In genomic region chr18:74902170-74902465, GRCh38 we compare ENCODE assay signal across 20 cellular contexts.
DNase-seq lines count a peak whose midpoint lies in the region; TF ChIP-seq lines count a peak whose summit lies in the region.
"Had no signal": no experiment of that assay in that cellular context is flagged by ENCODE, and none has a peak within 500 bp of the region (broad histone marks: within the 10 kb centered on the region; RNA-seq: fewer than 3 reads in every experiment).

No MANE protein-coding gene starts in this region.

- no peaks in the 10 kb centered on the region for H3K9me2 ChIP-seq in hepatocyte (replicated peaks; ENCODE audit: insufficient read depth)

- no peaks in the 10 kb centered on the region for H3K79me2 ChIP-seq in hepatocyte

- no peak overlapping the region for H3K27ac Mint-ChIP-seq in glutamatergic neuron (ENCODE audit: unreplicated experiment)
- H3K27ac Mint-ChIP-seq: B cell had no signal

- H3K36me3 ChIP-seq in hepatocyte (replicated peaks; ENCODE audit: insufficient read depth, low read depth): peaks cover under 1% of the 10 kb centered on the region
- H3K36me3 ChIP-seq in H7 (replicated peaks; ENCODE audit: control insufficient read depth, insufficient read depth, low read length): no peaks in the 10 kb centered on the region
- H3K36me3 ChIP-seq: Peyer's patch had no signal

- no peaks in the 10 kb centered on the region for H3K27me3 Mint-ChIP-seq in glutamatergic neuron (ENCODE audit: unreplicated experiment)
- H3K27me3 Mint-ChIP-seq: B cell had no signal

- no peaks in the 10 kb centered on the region for H3K9me3 ChIP-seq in hepatocyte (ENCODE audit: low read depth)
- H3K9me3 ChIP-seq: Peyer's patch had no signal

- DNase-seq in COLO829 (ENCODE audit: low spot score) (peak; percentile 18), NCI-H1092 treated with DMSO at 0.1 percent for 48 hours (lab: John Stamatoyannopoulos, UW) (peak; percentile 86), NCI-H345 (lab: John Stamatoyannopoulos, UW) (peak; percentile 68), hepatocyte (ENCODE audit: low spot score) (no peak), H7 (no peak), posterior cingulate gyrus (no peak), glutamatergic neuron (no peak), NCI-H446 treated with DMSO at 0.1 percent for 48 hours (lab: John Stamatoyannopoulos, UW) (no peak)
- DNase-seq: DMS53, EL, MM.1S, NCI-H1105, NCI-H187 treated with DMSO at 0.1 percent for 48 hours, NCI-H2171, NCI-H524 treated with DMSO at 0.1 percent for 48 hours, Peyer's patch had no signal

- intact Hi-C loops in posterior cingulate gyrus (cut with DNase I): no loop called here

- H3K27ac ChIP-seq in hepatocyte: no peak overlapping the region
- H3K27ac ChIP-seq: SK-N-MC had no signal

- WGBS in hepatocyte (ENCODE audit: low lambda C conversion rate, missing lambda C conversion rate): 89% methylated on average over 12 of the region's 12 CpGs

- H2AFZ ChIP-seq in hepatocyte: no peak overlapping the region
- H2AFZ ChIP-seq: GM23338 had no signal

- H3K4me3 ChIP-seq in hepatocyte: no peak overlapping the region
- H3K4me3 ChIP-seq in H7 (ENCODE audit: insufficient read depth, low read depth, low read length): no peak overlapping the region
- H3K4me3 ChIP-seq: GM12878, GM23338, SK-N-MC had no signal

- no peaks in the 10 kb centered on the region for H3K27me3 ChIP-seq in hepatocyte
- H3K27me3 ChIP-seq in H7 (ENCODE audit: control insufficient read depth, insufficient read depth, low read length): no peaks in the 10 kb centered on the region
- H3K27me3 ChIP-seq: Peyer's patch had no signal

- H3K9me3 Mint-ChIP-seq in glutamatergic neuron (ENCODE audit: unreplicated experiment): no peaks in the 10 kb centered on the region
- H3K9me3 Mint-ChIP-seq: GM23338 had no signal

- peaks cover 18% of the 10 kb centered on the region for H3K4me1 Mint-ChIP-seq in glutamatergic neuron (ENCODE audit: low read depth, unreplicated experiment)
- H3K4me1 Mint-ChIP-seq: B cell had no signal

- no peak overlapping the region for H3K4me3 Mint-ChIP-seq in glutamatergic neuron (ENCODE audit: unreplicated experiment)
- H3K4me3 Mint-ChIP-seq: B cell, GM23338 had no signal

- H4K20me1 ChIP-seq in hepatocyte (ENCODE audit: insufficient read depth, poor library complexity, severe bottlenecking): no peaks in the 10 kb centered on the region

- H3K36me3 Mint-ChIP-seq in glutamatergic neuron (ENCODE audit: unreplicated experiment): no peaks in the 10 kb centered on the region

- TF ChIP-seq CTCF in hepatocyte (IDR thresholded peaks at IDR 0.05; ENCODE audit: poor library complexity): no peak
- TF ChIP-seq CTCF in glutamatergic neuron (IDR thresholded peaks at IDR 0.05; ENCODE audit: partially characterized antibody, unreplicated experiment): no peak

- H3K4me2 ChIP-seq in hepatocyte: peak overlapping the region; percentile 1
- H3K4me2 ChIP-seq: GM23338 had no signal

- H3K4me1 ChIP-seq in hepatocyte (ENCODE audit: insufficient read depth): no peaks in the 10 kb centered on the region
- H3K4me1 ChIP-seq: Peyer's patch had no signal

Comparison
In these comparisons a context has a peak if more than half of its experiments do, and no peak if none do; other contexts are left out.
1. DNase-seq: peak in COLO829 (single experiment), NCI-H1092 treated with DMSO at 0.1 percent for 48 hours (single experiment) and NCI-H345 (single experiment); none in hepatocyte (single experiment), H7 (single experiment), posterior cingulate gyrus (0 of 10), glutamatergic neuron (single experiment) and NCI-H446 treated with DMSO at 0.1 percent for 48 hours (single experiment).